ENCODE assay signal across 1 cellular context in the genomic region with DNA sequence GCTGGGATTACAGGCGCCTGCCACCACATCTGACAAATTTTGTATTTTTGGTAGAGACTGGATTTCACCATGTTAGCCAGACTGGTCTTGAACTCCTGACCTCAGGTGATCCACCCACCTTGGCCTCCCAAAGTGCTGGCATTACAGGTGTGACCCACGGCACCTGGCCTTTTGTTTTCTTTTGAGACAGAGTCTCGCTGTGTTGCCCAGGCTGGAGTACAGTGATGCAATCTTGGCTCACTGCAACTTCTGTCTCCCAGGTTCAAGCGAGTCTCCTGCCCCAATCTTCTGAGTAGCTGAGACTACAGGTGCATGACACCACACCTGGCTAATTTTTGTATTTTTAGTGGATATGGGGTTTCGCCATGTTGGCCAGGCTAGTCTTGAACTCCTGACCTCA.
TF ChIP-seq lines count a peak whose summit lies in the region.

No MANE protein-coding gene starts in this region.

TF ChIP-seq in HepG2, 621 proteins besides CTCF, POLR2A, EP300 and RAD21:
- TF ChIP-seq CEBPG (CRISPR knock-in tag; IDR thresholded peaks at IDR 0.05) (peak; percentile 31; the same call in 1 of the 2 replicates), ZNF121 (CRISPR knock-in tag; IDR thresholded peaks at IDR 0.05) (peak; percentile 89)
